In genomic region chr14:67050892-67051291, GRCh38 we compare ENCODE assay signal across 11 cellular contexts.
A peak's percentile ranks its signal among the peaks of the same experiment; 100 is the strongest.
DNase-seq lines count a peak whose midpoint lies in the region; TF ChIP-seq lines count a peak whose summit lies in the region.
"Had no signal": no experiment of that assay in that cellular context is flagged by ENCODE, and none has a peak within 500 bp of the region (broad histone marks: within the 10 kb centered on the region; RNA-seq: fewer than 3 reads in every experiment).

No MANE protein-coding gene starts in this region.

- H3K4me1 Mint-ChIP-seq in endothelial cell (ENCODE audit: unreplicated experiment) (no peaks in the 10 kb centered on the region), glutamatergic neuron (ENCODE audit: low read depth, unreplicated experiment) (no peaks in the 10 kb centered on the region)

- peaks cover 4% of the 10 kb centered on the region for H3K9me3 Mint-ChIP-seq in endothelial cell (ENCODE audit: unreplicated experiment)
- peaks cover 9% of the 10 kb centered on the region for H3K9me3 Mint-ChIP-seq in glutamatergic neuron (ENCODE audit: unreplicated experiment)

- H3K36me3 Mint-ChIP-seq in endothelial cell (ENCODE audit: low read depth, unreplicated experiment) (peaks cover 24% of the 10 kb centered on the region), glutamatergic neuron (ENCODE audit: unreplicated experiment) (peaks cover 11% of the 10 kb centered on the region)

- H3K27me3 Mint-ChIP-seq in endothelial cell (ENCODE audit: unreplicated experiment) (peaks cover 3% of the 10 kb centered on the region), glutamatergic neuron (ENCODE audit: unreplicated experiment) (no peaks in the 10 kb centered on the region)
- H3K27me3 Mint-ChIP-seq: CD4-positive, alpha-beta T cell had no signal

- TF ChIP-seq CTCF in endothelial cell (IDR thresholded peaks at IDR 0.05; ENCODE audit: unreplicated experiment) (no peak), glutamatergic neuron (IDR thresholded peaks at IDR 0.05; ENCODE audit: partially characterized antibody, unreplicated experiment) (no peak)

- H3K27ac Mint-ChIP-seq in endothelial cell (ENCODE audit: unreplicated experiment) (no peak overlapping the region), glutamatergic neuron (ENCODE audit: unreplicated experiment) (no peak overlapping the region)
- H3K27ac Mint-ChIP-seq: CD4-positive, alpha-beta T cell had no signal

- peak overlapping the region; percentile 71 for H3K4me3 Mint-ChIP-seq in endothelial cell (ENCODE audit: unreplicated experiment)
- no peak overlapping the region for H3K4me3 Mint-ChIP-seq in glutamatergic neuron (ENCODE audit: unreplicated experiment)
- H3K4me3 Mint-ChIP-seq: CD4-positive, alpha-beta T cell had no signal

- DNase-seq in NCI-H2171 treated with DMSO at 0.1 percent for 48 hours (lab: John Stamatoyannopoulos, UW) (peak; percentile 17), NCI-H2171 (lab: John Stamatoyannopoulos, UW) (no peak), NCI-H446 treated with DMSO at 0.1 percent for 48 hours (lab: John Stamatoyannopoulos, UW) (peak; percentile 72), endothelial cell (ENCODE audit: low spot score) (no peak), AG20443 (ENCODE audit: low spot score) (no peak), medulla oblongata (ENCODE audit: extremely low spot score) (no peak), glutamatergic neuron (no peak)
- DNase-seq in activated naive CD4-positive, alpha-beta T cell treated with Interleukin-2 at 50 U/mL for 16 hours: no peak
- DNase-seq: Caco-2; CD4-positive, alpha-beta T cell; GM23248 had no signal

Comparison
In these comparisons a context has a peak if more than half of its experiments do, and no peak if none do; other contexts are left out.
1. DNase-seq: peak in NCI-H2171 treated with DMSO at 0.1 percent for 48 hours (single experiment) and NCI-H446 treated with DMSO at 0.1 percent for 48 hours (single experiment); none in NCI-H2171 (single experiment), endothelial cell (single experiment), AG20443 (single experiment), medulla oblongata (single experiment), activated naive CD4-positive, alpha-beta T cell treated with Interleukin-2 at 50 U/mL for 16 hours (single experiment) and glutamatergic neuron (single experiment).